ENCODE assay signal across 27 cellular contexts in the genomic region with DNA sequence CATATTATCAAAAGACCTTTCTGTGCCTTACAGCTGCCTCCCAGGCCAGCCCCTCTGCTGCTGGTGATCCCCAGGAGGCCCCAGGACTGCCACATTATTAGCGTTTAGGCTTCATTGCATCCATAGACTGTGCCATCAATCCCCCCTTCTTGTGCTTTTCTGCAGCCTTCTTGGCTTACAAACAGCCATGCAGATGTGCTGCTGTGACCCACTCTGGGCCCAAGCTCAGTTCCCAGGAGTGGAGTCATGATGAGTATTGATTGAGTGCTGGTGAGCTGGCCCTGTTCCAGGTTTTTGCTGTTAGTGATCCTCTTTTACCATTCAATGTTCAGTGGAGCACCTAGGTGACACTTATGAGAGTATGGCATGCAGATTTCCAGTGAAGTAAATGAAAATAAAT. TPM values are rescaled to one million over a fixed set of nuclear protein-coding genes. Genes with fewer than 3 reads are reported as not detected.
A peak's percentile ranks its signal among the peaks of the same experiment; 100 is the strongest.
DNase-seq lines count a peak whose midpoint lies in the region; ATAC-seq and TF ChIP-seq lines count a peak whose summit lies in the region.
"Had no signal": no experiment of that assay in that cellular context is flagged by ENCODE, and none has a peak within 500 bp of the region (broad histone marks: within the 10 kb centered on the region; RNA-seq: fewer than 3 reads in every experiment).

No MANE protein-coding gene starts in this region.

- no peaks in the 10 kb centered on the region for H3K9me2 ChIP-seq in PC-9 (ENCODE audit: insufficient read depth)

- CTCF ChIA-PET in PC-9 (lab: Charles Lee) (no interaction called here), WTC11 (lab: Charles Lee) (no interaction called here)

- no peak overlapping the region for H3K27ac Mint-ChIP-seq in activated T-cell treated with anti-CD3 and anti-CD28 coated beads, Interleukin-2, amount 50 U/mL, for 24 hours
- H3K27ac Mint-ChIP-seq in WTC11, result no peak overlapping the region; the same call in 1 of the 2 replicates
- H3K27ac Mint-ChIP-seq: activated T-helper 1 cell treated with anti-CD3 and anti-CD28 coated beads, Interleukin-12 subunit alpha, Interleukin-12 subunit beta, Interleukin-2, Interleukin-4 antibody, amounts not matched to agents 30 ng/mL and 10 ng/mL and 1 ng/mL, durations not matched to agents 14 hours and 24 hours and 36 hours; GM23338; naive thymus-derived CD4-positive, alpha-beta T cell; T-cell had no signal

- no peak for ATAC-seq in WTC11
- ATAC-seq: GM23338; naive thymus-derived CD4-positive, alpha-beta T cell; psoas muscle; T-cell had no signal

- no peaks in the 10 kb centered on the region for H3K79me1 ChIP-seq in neuronal stem cell (ENCODE audit: low read depth, low read length)

- no peaks in the 10 kb centered on the region for H4K20me1 ChIP-seq in PC-9 (ENCODE audit: insufficient read depth)

- H3K27me3 Mint-ChIP-seq in activated T-cell treated with anti-CD3 and anti-CD28 coated beads, Interleukin-2, amount 50 U/mL, for 24 hours, result peaks cover 4% of the 10 kb centered on the region
- H3K27me3 Mint-ChIP-seq in WTC11 (ENCODE audit: low read depth), result no peaks in the 10 kb centered on the region
- H3K27me3 Mint-ChIP-seq: naive thymus-derived CD4-positive, alpha-beta T cell had no signal

- no peaks in the 10 kb centered on the region for H3K79me2 ChIP-seq in PC-9 (ENCODE audit: low read depth)

- DNase-seq in NCI-H82 (lab: John Stamatoyannopoulos, UW), result peak; percentile 59
- DNase-seq in NCI-H82 treated with DMSO at 0.1 percent for 48 hours (lab: John Stamatoyannopoulos, UW; ENCODE audit: unreplicated experiment), result no peak
- DNase-seq in NCI-H1105 treated with DMSO at 0.1 percent for 48 hours (lab: John Stamatoyannopoulos, UW), result peak; percentile 74
- peak; percentile 9 for DNase-seq in NCI-H510A (lab: John Stamatoyannopoulos, UW)
- DNase-seq in neuronal stem cell (ENCODE audit: low spot score), result no peak
- no peak for DNase-seq in activated T-cell treated with anti-CD3 and anti-CD28 coated beads, Interleukin-2, amount 50 U/mL, for 24 hours
- no peak for DNase-seq in PC-9
- DNase-seq in WTC11 (ENCODE audit: low spot score), result no peak
- DNase-seq: activated CD4-positive, alpha-beta T cell treated with anti-CD3 and anti-CD28 coated beads, Interleukin-2, amount 50 U/mL, for 48 hours; activated CD4-positive, CD25-positive, alpha-beta regulatory T cell; activated naive CD4-positive, alpha-beta T cell treated with anti-CD3 and anti-CD28 coated beads, Interleukin-2, amount 50 U/mL, for 16 hours; effector CD4-positive, alpha-beta T cell; Kasumi-1; MV-4-11; naive thymus-derived CD4-positive, alpha-beta T cell; NCI-H226; occipital lobe; psoas muscle; SJCRH30; stimulated activated naive CD4-positive, alpha-beta T cell; T-cell had no signal

- H3K4me1 ChIP-seq in neuronal stem cell (ENCODE audit: control insufficient read depth in 2 of 2, insufficient read depth in 1 of 2, low read depth in 1 of 2, low read length in 2 of 2) (peaks cover 1 to 5% of the 10 kb centered on the region in 2 donors), PC-9 (replicated peaks; ENCODE audit: insufficient read depth) (no peaks in the 10 kb centered on the region)
- H3K4me1 ChIP-seq: breast epithelium, psoas muscle, SJCRH30 had no signal

- no peak overlapping the region for H4K8ac ChIP-seq in neuronal stem cell (ENCODE audit: low read depth, low read length)

- no peaks in the 10 kb centered on the region for H3K9me3 ChIP-seq in neuronal stem cell (replicated peaks in 1 of 2; ENCODE audit: control insufficient read depth in 2 of 2, insufficient read depth in 1 of 2, low read depth in 1 of 2, low read length in 2 of 2)
- no peaks in the 10 kb centered on the region for H3K9me3 ChIP-seq in PC-9 (ENCODE audit: insufficient read depth, low read depth)
- H3K9me3 ChIP-seq: breast epithelium, psoas muscle, SJCRH30 had no signal

- H3K27me3 ChIP-seq in neuronal stem cell (ENCODE audit: control insufficient read depth in 3 of 3, insufficient read depth in 3 of 3, low read depth in 1 of 3, low read length in 3 of 3) (no peaks in the 10 kb centered on the region), PC-9 (ENCODE audit: insufficient read depth, low read depth) (no peaks in the 10 kb centered on the region)
- H3K27me3 ChIP-seq: breast epithelium, SJCRH30 had no signal

- no peak overlapping the region for H4K91ac ChIP-seq in neuronal stem cell (ENCODE audit: low read depth, low read length, poor library complexity)

- no peak overlapping the region for H3K9ac ChIP-seq in neuronal stem cell (ENCODE audit: low read depth, low read length, poor library complexity)

- H3F3A ChIP-seq in PC-9 (ENCODE audit: insufficient read depth, low read depth), result no peaks in the 10 kb centered on the region

- no peaks in the 10 kb centered on the region for H3K4me1 Mint-ChIP-seq in activated T-cell treated with anti-CD3 and anti-CD28 coated beads, Interleukin-2, amount 50 U/mL, for 24 hours (ENCODE audit: low read depth)
- H3K4me1 Mint-ChIP-seq in WTC11, result no peaks in the 10 kb centered on the region
- H3K4me1 Mint-ChIP-seq: GM23338; naive thymus-derived CD4-positive, alpha-beta T cell; T-cell had no signal

- no peak overlapping the region for H3K4me3 Mint-ChIP-seq in activated T-cell treated with anti-CD3 and anti-CD28 coated beads, Interleukin-2, amount 50 U/mL, for 24 hours
- no peak overlapping the region for H3K4me3 Mint-ChIP-seq in WTC11
- H3K4me3 Mint-ChIP-seq: activated T-helper 1 cell treated with anti-CD3 and anti-CD28 coated beads, Interleukin-12 subunit alpha, Interleukin-12 subunit beta, Interleukin-2, Interleukin-4 antibody, amounts not matched to agents 30 ng/mL and 10 ng/mL and 1 ng/mL, durations not matched to agents 14 hours and 24 hours and 36 hours; GM23338; naive thymus-derived CD4-positive, alpha-beta T cell; T-cell had no signal

- H3K4me2 ChIP-seq in neuronal stem cell (ENCODE audit: insufficient read depth, low read length, poor library complexity, severe bottlenecking) (no peak overlapping the region), PC-9 (no peak overlapping the region)
- H3K4me2 ChIP-seq: GM23338 had no signal

- H2BK12ac ChIP-seq in neuronal stem cell (ENCODE audit: low read length), result no peak overlapping the region

- POLR2A ChIA-PET in PC-9 (lab: Charles Lee; ENCODE audit: unreplicated experiment) (no interaction called here), WTC11 (lab: Charles Lee) (interaction anchor here (0.6 kb wide), 1 partner anchor 1334 kb away, joined by 3 read pairs; no protein-coding TSS in a partner anchor)

- BruUV-seq in PC-9 (replicated peaks; lab: Mats Ljungman, UMichigan), result no TSS peak

- H3K36me3 ChIP-seq in neuronal stem cell (replicated peaks in 1 of 2; ENCODE audit: control insufficient read depth in 2 of 2, insufficient read depth in 2 of 2, low read length in 2 of 2) (no peaks in the 10 kb centered on the region), PC-9 (ENCODE audit: low read depth) (0 out of 2 replicates have a peak, but pooled peaks cover 5% of the 10 kb centered on the region)
- H3K36me3 ChIP-seq: breast epithelium, SJCRH30 had no signal

- H3K27ac ChIP-seq in neuronal stem cell (replicated peaks; ENCODE audit: low read length) (no peak overlapping the region), PC-9 (no peak overlapping the region)
- H3K27ac ChIP-seq: breast epithelium, epithelial cell of prostate, psoas muscle, SJCRH30 had no signal

- H2AFZ ChIP-seq in neuronal stem cell (ENCODE audit: low read length), result peak overlapping the region; percentile 84
- no peak overlapping the region for H2AFZ ChIP-seq in PC-9
- H2AFZ ChIP-seq: GM23338 had no signal

- no peak overlapping the region for H2BK5ac ChIP-seq in neuronal stem cell (ENCODE audit: low read length)

- no peak overlapping the region for H2AK5ac ChIP-seq in neuronal stem cell (ENCODE audit: low read depth, low read length)

- no peak overlapping the region for H2BK15ac ChIP-seq in neuronal stem cell (ENCODE audit: low read length)

- intact Hi-C loops in PC-9 (cut with micrococcal nuclease; ENCODE audit: unreplicated experiment), result no loop called here

- no peak overlapping the region for H3K4me3 ChIP-seq in neuronal stem cell (ENCODE audit: low read length in 2 of 2)
- no peak overlapping the region for H3K4me3 ChIP-seq in PC-9
- H3K4me3 ChIP-seq: breast epithelium, GM23338, psoas muscle, SJCRH30 had no signal

- H3K9me3 Mint-ChIP-seq in activated T-cell treated with anti-CD3 and anti-CD28 coated beads, Interleukin-2, amount 50 U/mL, for 24 hours, result no peaks in the 10 kb centered on the region
- no peaks in the 10 kb centered on the region for H3K9me3 Mint-ChIP-seq in WTC11
- H3K9me3 Mint-ChIP-seq: activated T-helper 1 cell treated with anti-CD3 and anti-CD28 coated beads, Interleukin-12 subunit alpha, Interleukin-12 subunit beta, Interleukin-2, Interleukin-4 antibody, amounts not matched to agents 30 ng/mL and 10 ng/mL and 1 ng/mL, durations not matched to agents 14 hours and 24 hours and 36 hours; GM23338; naive thymus-derived CD4-positive, alpha-beta T cell; T-cell had no signal

- no peak overlapping the region for H2BK120ac ChIP-seq in neuronal stem cell (ENCODE audit: low read depth, low read length)

- no peak overlapping the region for H3K4ac ChIP-seq in neuronal stem cell (ENCODE audit: low read length)

- no CpG with 5 or more reads among the region's 1 CpG for WGBS in neuronal stem cell (ENCODE audit: extremely low coverage in 2 of 2, insufficient read length in 2 of 2, insufficient replicate concordance in 1 of 2), 2 donors

- H3K23ac ChIP-seq in neuronal stem cell (ENCODE audit: low read depth, low read length, poor library complexity), result no peak overlapping the region

- no peak overlapping the region for H3K18ac ChIP-seq in neuronal stem cell (ENCODE audit: low read length)

- TF ChIP-seq CTCF in PC-9 (conservative IDR thresholded peaks at IDR 0.05) (no peak), WTC11 (IDR thresholded peaks at IDR 0.05) (no peak)

- H3K14ac ChIP-seq in neuronal stem cell (ENCODE audit: low read length), result no peak overlapping the region

- no peaks in the 10 kb centered on the region for H3K36me3 Mint-ChIP-seq in activated T-cell treated with anti-CD3 and anti-CD28 coated beads, Interleukin-2, amount 50 U/mL, for 24 hours (ENCODE audit: low read depth)
- H3K36me3 Mint-ChIP-seq in WTC11, result no peaks in the 10 kb centered on the region
- H3K36me3 Mint-ChIP-seq: naive thymus-derived CD4-positive, alpha-beta T cell; T-cell had no signal

TF ChIP-seq in WTC11, 78 proteins besides CTCF, POLR2A, EP300 and RAD21 (continues in another document):
- no peak for TF ChIP-seq MYBL2 (CRISPR knock-in tag; IDR thresholded peaks at IDR 0.05)

RNA-seq across cellular contexts. Expression of gene SLAIN1, which starts 59.9 kb away (rescaled TPM):
- 65.0 TPM for polyA plus RNA-seq in neuronal stem cell (2013, experiment 1 of 2)
- 61.6 TPM for polyA plus RNA-seq in neuronal stem cell (2013, experiment 2 of 2)
- 2.3 and 2.4 TPM in 2 replicates for total RNA-seq in PC-9 (2021)
- total RNA-seq in WTC11 (2021), result 29.7 to 33.1 TPM (median 32.0 TPM) in 3 replicates
- total RNA-seq: RPMI7951 had no signal
- polyA plus RNA-seq: keratinocyte had no signal

Comparison
In these comparisons a context has a peak if more than half of its experiments do, and no peak if none do; other contexts are left out.
1. DNase-seq: peak in NCI-H82 (single experiment), NCI-H1105 treated with DMSO at 0.1 percent for 48 hours (single experiment) and NCI-H510A (single experiment); none in NCI-H82 treated with DMSO at 0.1 percent for 48 hours (single experiment), neuronal stem cell (single experiment), activated T-cell treated with anti-CD3 and anti-CD28 coated beads, Interleukin-2, amount 50 U/mL, for 24 hours (single experiment), PC-9 (0 of 2) and WTC11 (single experiment).